In genomic region chr12:113190761-113191160, GRCh38 we compare ENCODE assay signal across 8 cellular contexts. TPM values are rescaled to one million over a fixed set of nuclear protein-coding genes. Genes with fewer than 3 reads are reported as not detected.
DNase-seq lines count a peak whose midpoint lies in the region; ATAC-seq, FAIRE-seq and TF ChIP-seq lines count a peak whose summit lies in the region.
"Had no signal": no experiment of that assay in that cellular context is flagged by ENCODE, and none has a peak within 500 bp of the region (broad histone marks: within the 10 kb centered on the region; RNA-seq: fewer than 3 reads in every experiment).

No MANE protein-coding gene starts in this region.

- H3K4me3 Mint-ChIP-seq in GM23338 (no peak overlapping the region), neural progenitor cell (no peak overlapping the region), osteocyte (ENCODE audit: unreplicated experiment) (no peak overlapping the region)

- peaks cover 11% of the 10 kb centered on the region for H3K27me3 Mint-ChIP-seq in GM23338 (ENCODE audit: insufficient read depth, low read depth, poor library complexity)
- peaks cover 2% of the 10 kb centered on the region for H3K27me3 Mint-ChIP-seq in neural progenitor cell (ENCODE audit: insufficient read depth, low read depth)
- H3K27me3 Mint-ChIP-seq in osteocyte (ENCODE audit: unreplicated experiment), result no peaks in the 10 kb centered on the region

- no peaks in the 10 kb centered on the region for H3K9me2 ChIP-seq in GM23338 (ENCODE audit: insufficient read depth)

- H3F3A ChIP-seq in GM23338 (replicated peaks; ENCODE audit: low read depth), result 0 out of 2 replicates have a peak, but pooled peaks cover 3% of the 10 kb centered on the region
- peaks cover 9% of the 10 kb centered on the region for H3F3A ChIP-seq in neural progenitor cell (ENCODE audit: low read depth)

- H3K27ac Mint-ChIP-seq in GM23338 (peak overlapping the region; percentile 52; the same call in 1 of the 2 replicates), neural progenitor cell (peak overlapping the region; percentile 21), osteocyte (ENCODE audit: unreplicated experiment) (no peak overlapping the region)

- H3K4me2 ChIP-seq in GM23338 (no peak overlapping the region), neural progenitor cell (no peak overlapping the region)

- H3K9me3 ChIP-seq in neural progenitor cell (ENCODE audit: low read depth), result no peaks in the 10 kb centered on the region

- DNase-seq in GM23338 (ENCODE audit: low spot score), result peak; percentile 62
- peak; percentile 54 for DNase-seq in NCI-H460 (ENCODE audit: extremely low read depth, low read depth)
- DNase-seq in bronchial epithelial cell (ENCODE audit: low read depth), result peak; percentile 13
- DNase-seq in neural progenitor cell (ENCODE audit: low spot score), result peak; percentile 56
- no peak for DNase-seq in stimulated activated CD4-positive, alpha-beta T cell treated with anti-CD3 and anti-CD28 coated beads, Interleukin-1b, Interleukin-23, amount 100 ng/mL, for 48 hours
- no peak for DNase-seq in osteocyte (ENCODE audit: extremely low spot score, unreplicated experiment)

- H3K9me3 Mint-ChIP-seq in GM23338, result no peaks in the 10 kb centered on the region
- no peaks in the 10 kb centered on the region for H3K9me3 Mint-ChIP-seq in neural progenitor cell
- H3K9me3 Mint-ChIP-seq in osteocyte (ENCODE audit: unreplicated experiment), result no peaks in the 10 kb centered on the region

- H3K27ac ChIP-seq in GM23338 (ENCODE audit: low read depth), result no peak overlapping the region
- H3K27ac ChIP-seq in neural progenitor cell, result no peak overlapping the region
- H3K27ac ChIP-seq: parathyroid adenoma had no signal

- TF ChIP-seq CTCF in GM23338 (conservative IDR thresholded peaks at IDR 0.05; ENCODE audit: low read depth in 2 of 2) (no peak), bronchial epithelial cell (IDR thresholded peaks at IDR 0.05; ENCODE audit: insufficient read depth, low read length, severe bottlenecking) (no peak), neural progenitor cell (IDR thresholded peaks at IDR 0.05) (no peak), osteocyte (IDR thresholded peaks at IDR 0.05) (no peak)

- H3K27me3 ChIP-seq in GM23338 (ENCODE audit: insufficient read depth) (no peaks in the 10 kb centered on the region), bronchial epithelial cell (ENCODE audit: control insufficient read depth, insufficient read depth, low read length) (no peaks in the 10 kb centered on the region), neural progenitor cell (no peaks in the 10 kb centered on the region)

- peaks cover 20% of the 10 kb centered on the region for H4K20me1 ChIP-seq in GM23338 (replicated peaks; ENCODE audit: insufficient read depth)
- peaks cover 8% of the 10 kb centered on the region for H4K20me1 ChIP-seq in neural progenitor cell (ENCODE audit: low read depth)

- H3K36me3 ChIP-seq in GM23338 (ENCODE audit: insufficient read depth), result peaks cover 4% of the 10 kb centered on the region; the same call in 1 of the 2 replicates
- peaks cover 6% of the 10 kb centered on the region for H3K36me3 ChIP-seq in bronchial epithelial cell (ENCODE audit: control insufficient read depth, insufficient read depth, low read length)
- H3K36me3 ChIP-seq in neural progenitor cell, result no peaks in the 10 kb centered on the region

- H3K79me2 ChIP-seq in GM23338 (replicated peaks; ENCODE audit: insufficient read depth) (peaks cover 16% of the 10 kb centered on the region), neural progenitor cell (ENCODE audit: low read depth) (peaks cover 13% of the 10 kb centered on the region)
- H3K79me2 ChIP-seq: parathyroid adenoma had no signal

- H3K9ac ChIP-seq in neural progenitor cell, result no peak overlapping the region
- H3K9ac ChIP-seq: parathyroid adenoma had no signal

- ATAC-seq in GM23338 (peak; percentile 71), GM19023 (IDR thresholded peaks at IDR 0.05; ENCODE audit: unreplicated experiment) (no peak)

- peaks cover 4% of the 10 kb centered on the region; the same call in 1 of the 2 replicates for H3K4me1 ChIP-seq in GM23338 (ENCODE audit: insufficient read depth)
- peaks cover 17% of the 10 kb centered on the region for H3K4me1 ChIP-seq in neural progenitor cell

- H3K4me3 ChIP-seq in GM23338 (no peak overlapping the region), bronchial epithelial cell (ENCODE audit: low read depth, low read length) (no peak overlapping the region), neural progenitor cell (no peak overlapping the region)

- H2AFZ ChIP-seq in GM23338 (no peak overlapping the region), neural progenitor cell (replicated peaks) (no peak overlapping the region)
- H2AFZ ChIP-seq: parathyroid adenoma had no signal

- H3K4me1 Mint-ChIP-seq in GM23338 (peaks cover 16% of the 10 kb centered on the region), neural progenitor cell (peaks cover 49% of the 10 kb centered on the region), osteocyte (ENCODE audit: unreplicated experiment) (peaks cover 58% of the 10 kb centered on the region)

- H3K36me3 Mint-ChIP-seq in GM23338 (ENCODE audit: low read depth) (peaks cover 51% of the 10 kb centered on the region), neural progenitor cell (peaks cover 25% of the 10 kb centered on the region), osteocyte (ENCODE audit: unreplicated experiment) (peaks cover 17% of the 10 kb centered on the region)

- no peak for FAIRE-seq in bronchial epithelial cell (lab: Jason Lieb, UNC)

TF ChIP-seq in GM23338, 12 proteins besides CTCF, POLR2A, EP300 and RAD21 (continues in another document):
- TF ChIP-seq REST (IDR thresholded peaks at IDR 0.05; ENCODE audit: unreplicated experiment) (no peak), ZNF331 (CRISPR knock-in tag; IDR thresholded peaks at IDR 0.05; ENCODE audit: low read depth) (no peak), EZH2phosphoT487 (IDR thresholded peaks at IDR 0.05; ENCODE audit: unreplicated experiment) (no peak)

RNA-seq across cellular contexts. Expression of gene RITA1, which starts 5.2 kb away (rescaled TPM):
- 33.0 and 40.4 TPM in 2 replicates for total RNA-seq in GM23338 (2014; rRNA removed; shearing (Covaris generic))
- polyA plus RNA-seq in GM23338 (2016; fragmentation: Nextera tagmentation; extraction: Ambion mirVana), result 20.0 and 21.4 TPM in 2 replicates
- 22.3 and 25.9 TPM in 2 replicates for total RNA-seq in NCI-H460 (2014; rRNA removed; shearing (Covaris generic))
- polyA plus RNA-seq in NCI-H460 (2014; cell fraction: nucleus; rRNA removed), result 39.6 and 44.8 TPM in 2 replicates
- 14.6 and 17.6 TPM in 2 replicates for total RNA-seq in bronchial epithelial cell
- total RNA-seq in neural progenitor cell (ENCODE audit: low replicate concordance), result 13.7 and 22.5 TPM in 2 replicates
- 19.9 and 20.5 TPM in 2 replicates for total RNA-seq in osteocyte

RNA-seq across cellular contexts. Expression of gene DDX54, which starts 5.5 kb away (rescaled TPM):
- total RNA-seq in GM23338 (2014; rRNA removed; shearing (Covaris generic)), result 79.6 and 84.1 TPM in 2 replicates
- 89.4 and 89.5 TPM in 2 replicates for polyA plus RNA-seq in GM23338 (2016; fragmentation: Nextera tagmentation; extraction: Ambion mirVana)
- 54.5 and 61.9 TPM in 2 replicates for total RNA-seq in NCI-H460 (2014; rRNA removed; shearing (Covaris generic))
- 72.3 and 125 TPM in 2 replicates for polyA plus RNA-seq in NCI-H460 (2014; cell fraction: nucleus; rRNA removed)
- total RNA-seq in bronchial epithelial cell (31.4 and 40.5 TPM in 2 replicates), neural progenitor cell (ENCODE audit: low replicate concordance) (36.9 and 72.9 TPM in 2 replicates), osteocyte (52.8 and 52.9 TPM in 2 replicates)

RNA-seq across cellular contexts. Expression of gene TPCN1, which starts 30.5 kb away (rescaled TPM):
- 12.2 and 14.4 TPM in 2 replicates for total RNA-seq in GM23338 (2014; rRNA removed; shearing (Covaris generic))
- polyA plus RNA-seq in GM23338 (2016; fragmentation: Nextera tagmentation; extraction: Ambion mirVana), result 11.2 and 16.2 TPM in 2 replicates
- 11.3 and 11.4 TPM in 2 replicates for total RNA-seq in NCI-H460 (2014; rRNA removed; shearing (Covaris generic))
- 63.3 and 65.7 TPM in 2 replicates for polyA plus RNA-seq in NCI-H460 (2014; cell fraction: nucleus; rRNA removed)
- total RNA-seq in bronchial epithelial cell (9.0 and 11.3 TPM in 2 replicates), neural progenitor cell (ENCODE audit: low replicate concordance) (12.2 and 19.1 TPM in 2 replicates), osteocyte (74.6 and 80.6 TPM in 2 replicates)

RNA-seq across cellular contexts. Expression of gene CFAP73, which starts 41.2 kb away (rescaled TPM):
- total RNA-seq in GM23338 (2014; rRNA removed; shearing (Covaris generic)), result 0.59 TPM in 1 of 2 replicates, not detected in the other
- polyA plus RNA-seq in GM23338 (2016; fragmentation: Nextera tagmentation; extraction: Ambion mirVana), result 0.50 and 0.54 TPM in 2 replicates
- total RNA-seq in NCI-H460 (2014; rRNA removed; shearing (Covaris generic)), result 0.20 and 0.97 TPM in 2 replicates
- 2.9 and 3.0 TPM in 2 replicates for polyA plus RNA-seq in NCI-H460 (2014; cell fraction: nucleus; rRNA removed)
- total RNA-seq in bronchial epithelial cell (not detected in 2 replicates), neural progenitor cell (ENCODE audit: low replicate concordance) (0.19 TPM in 1 of 2 replicates, not detected in the other), osteocyte (not detected in 2 replicates)

RNA-seq across cellular contexts. Expression of gene RASAL1, which starts 55.2 kb away (rescaled TPM):
- 5.4 and 8.2 TPM in 2 replicates for total RNA-seq in GM23338 (2014; rRNA removed; shearing (Covaris generic))
- 2.6 and 2.7 TPM in 2 replicates for polyA plus RNA-seq in GM23338 (2016; fragmentation: Nextera tagmentation; extraction: Ambion mirVana)
- 2.3 and 2.6 TPM in 2 replicates for total RNA-seq in NCI-H460 (2014; rRNA removed; shearing (Covaris generic))
- polyA plus RNA-seq in NCI-H460 (2014; cell fraction: nucleus; rRNA removed), result 34.5 and 45.6 TPM in 2 replicates
- total RNA-seq in bronchial epithelial cell (0.26 and 2.3 TPM in 2 replicates), neural progenitor cell (ENCODE audit: low replicate concordance) (0.50 and 1.4 TPM in 2 replicates), osteocyte (not detected in 2 replicates)

Comparison
In these comparisons a context has a peak if more than half of its experiments do, and no peak if none do; other contexts are left out.
1. DNase-seq: peak in GM23338 (single experiment), NCI-H460 (single experiment), bronchial epithelial cell (single experiment) and neural progenitor cell (single experiment); none in stimulated activated CD4-positive, alpha-beta T cell treated with anti-CD3 and anti-CD28 coated beads, Interleukin-1b, Interleukin-23, amount 100 ng/mL, for 48 hours (single experiment) and osteocyte (single experiment).